Comparison of ENCODE assay signal across 26 cellular contexts in the genomic region with DNA sequence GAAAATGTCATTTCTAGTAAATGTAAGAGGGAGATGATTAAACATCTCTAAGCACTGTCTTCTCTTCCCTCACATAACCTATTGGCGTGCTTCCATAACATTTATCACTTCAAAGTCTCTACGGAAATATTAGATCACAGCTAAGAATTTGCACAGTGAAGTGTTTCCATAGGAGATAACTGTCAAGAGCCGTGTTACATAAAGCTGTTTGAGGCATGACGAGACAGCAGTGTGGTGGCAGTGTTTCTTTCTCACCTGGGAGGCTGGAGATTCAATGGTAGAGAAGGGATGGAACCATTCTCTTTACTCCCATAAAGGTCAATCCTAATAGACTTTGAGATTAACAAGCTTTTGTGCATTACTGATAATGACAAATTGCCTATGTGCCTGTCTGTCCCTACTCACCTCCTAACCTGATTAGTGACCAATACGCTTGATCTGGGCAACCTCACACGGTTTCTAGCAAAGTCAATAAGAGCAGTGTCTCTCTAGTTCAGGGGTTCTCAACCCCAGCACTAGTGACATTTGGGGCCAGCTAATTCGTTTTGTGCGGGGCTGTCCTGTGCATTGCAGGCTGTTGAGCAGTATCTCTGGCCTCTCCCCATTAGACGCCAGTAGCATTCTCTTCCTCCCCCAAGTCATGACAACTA.
"Had no signal": no experiment of that assay in that cellular context is flagged by ENCODE, and none has a peak within 500 bp of the region (broad histone marks: within the 10 kb centered on the region; RNA-seq: fewer than 3 reads in every experiment).

No MANE protein-coding gene starts in this region.

- H3K27me3 ChIP-seq: esophagus muscularis mucosa, foreskin keratinocyte, gastroesophageal sphincter, heart right ventricle, sigmoid colon, testis, tibial artery had no signal

- H3K4me1 ChIP-seq: foreskin keratinocyte, gastroesophageal sphincter, prostate gland, sigmoid colon, testis, tibial artery had no signal

- H3K4me3 Mint-ChIP-seq: immature natural killer cell; mesothelial cell of epicardium; naive B cell; natural killer cell treated with Interleukin-12 subunit alpha and Interleukin-12 subunit beta and Interleukin-15 and Interleukin-18, amount 100 ng/mL, for 72 hours; stimulated activated effector memory CD8-positive, alpha-beta T cell treated with anti-CD3 and anti-CD28 coated beads, Interleukin-12 subunit alpha, Interleukin-12 subunit beta, amount 100 ng/mL, for 72 hours; type B pancreatic cell had no signal

- H3K27ac Mint-ChIP-seq: immature natural killer cell; mesothelial cell of epicardium; natural killer cell treated with Interleukin-12 subunit alpha and Interleukin-12 subunit beta and Interleukin-15 and Interleukin-18, amount 100 ng/mL, for 72 hours; stimulated activated effector memory CD8-positive, alpha-beta T cell treated with anti-CD3 and anti-CD28 coated beads, Interleukin-12 subunit alpha, Interleukin-12 subunit beta, amount 100 ng/mL, for 72 hours; type B pancreatic cell had no signal

- H3K36me3 ChIP-seq: prostate gland had no signal

- H3K4me1 Mint-ChIP-seq: immature natural killer cell; stimulated activated effector memory CD8-positive, alpha-beta T cell treated with anti-CD3 and anti-CD28 coated beads, Interleukin-12 subunit alpha, Interleukin-12 subunit beta, amount 100 ng/mL, for 72 hours had no signal

- H3K4me3 ChIP-seq: coronary artery, esophagus muscularis mucosa, gastroesophageal sphincter, heart right ventricle, lung, mucosa of descending colon, prostate gland, sigmoid colon, testis, tibial artery had no signal

- ATAC-seq: foreskin keratinocyte; gastroesophageal sphincter; mucosa of descending colon; natural killer cell treated with Interleukin-12 subunit alpha and Interleukin-12 subunit beta and Interleukin-15 and Interleukin-18, amount 100 ng/mL, for 72 hours; stimulated activated effector memory CD8-positive, alpha-beta T cell treated with anti-CD3 and anti-CD28 coated beads, Interleukin-12 subunit alpha, Interleukin-12 subunit beta, amount 100 ng/mL, for 72 hours; stimulated activated naive CD8-positive, alpha-beta T cell treated with anti-CD3 and anti-CD28 coated beads, Interleukin-15, Interleukin-2, amounts not matched to agents 100 U/mL and 50 U/mL, for 24 hours had no signal

- H3K27me3 Mint-ChIP-seq: naive B cell; natural killer cell treated with Interleukin-12 subunit alpha and Interleukin-12 subunit beta and Interleukin-15 and Interleukin-18, amount 100 ng/mL, for 72 hours; type B pancreatic cell had no signal

- H3K9me3 ChIP-seq: prostate gland, sigmoid colon, testis had no signal

- DNase-seq: dermis blood vessel endothelial cell; effector memory CD4-positive, alpha-beta T cell; foreskin keratinocyte; heart right ventricle; hypothalamus; immature natural killer cell; mesenchymal stem cell; mucosa of descending colon; naive B cell; right cardiac atrium; sigmoid colon; stimulated activated CD4-positive, alpha-beta T cell treated with anti-CD3 and anti-CD28 coated beads, Interleukin-2, amount 100 ng/mL, for 24 hours; stimulated activated CD4-positive, alpha-beta T cell treated with anti-CD3 and anti-CD28 coated beads, Interleukin-4, amount 100 ng/mL, for 24 hours; stimulated activated naive CD8-positive, alpha-beta T cell treated with anti-CD3 and anti-CD28 coated beads, Interleukin-15, Interleukin-2, amounts not matched to agents 100 U/mL and 50 U/mL, for 24 hours; substantia nigra; testis; tibial artery had no signal
